13 cellular contexts compared by ENCODE assay signal in the genomic region with DNA sequence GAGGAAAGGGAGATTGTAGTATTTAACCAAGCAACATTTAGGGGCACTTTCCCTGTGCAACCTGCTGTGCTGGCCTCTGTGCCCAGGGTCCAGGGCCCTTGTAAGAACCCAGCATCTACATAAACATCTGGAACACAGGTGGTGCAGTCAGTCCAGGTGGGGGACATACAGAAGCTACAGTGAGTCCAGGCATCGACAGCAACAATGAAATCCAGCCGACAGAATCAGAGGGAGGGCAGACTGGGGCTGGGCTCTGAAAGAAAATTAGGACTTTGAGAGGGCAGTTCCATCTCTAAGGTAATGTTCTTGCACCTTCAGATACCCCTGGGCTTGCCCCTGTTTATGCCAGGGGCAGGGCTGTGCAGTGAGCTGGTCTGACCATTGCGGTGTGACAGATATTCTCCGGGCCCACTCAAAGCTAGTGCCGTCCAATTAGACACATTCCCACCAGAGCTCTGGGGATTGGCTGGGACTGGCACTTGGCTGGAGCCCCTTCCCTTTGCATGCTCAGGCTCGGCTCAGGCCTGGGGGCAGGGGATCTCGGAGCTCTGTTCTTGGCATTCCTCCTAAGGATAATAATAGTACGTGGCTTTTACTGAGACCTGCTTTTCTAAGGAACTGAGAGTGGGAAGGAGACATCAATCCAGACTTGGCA. TPM values are rescaled to one million over a fixed set of nuclear protein-coding genes. Genes with fewer than 3 reads are reported as not detected.
DNase-seq lines count a peak whose midpoint lies in the region; ATAC-seq and TF ChIP-seq lines count a peak whose summit lies in the region.
"Had no signal": no experiment of that assay in that cellular context is flagged by ENCODE, and none has a peak within 500 bp of the region (broad histone marks: within the 10 kb centered on the region; RNA-seq: fewer than 3 reads in every experiment).

No MANE protein-coding gene starts in this region.

- peak overlapping the region; percentile 23 for H2AFZ ChIP-seq in parathyroid adenoma
- H2AFZ ChIP-seq in neural progenitor cell (replicated peaks): no peak overlapping the region

- no peaks in the 10 kb centered on the region for H3K9me3 ChIP-seq in CD4-positive, CD25-positive, alpha-beta regulatory T cell (ENCODE audit: control insufficient read depth in 2 of 2, low read length in 2 of 2)
- H3K9me3 ChIP-seq in T-helper 17 cell (ENCODE audit: control insufficient read depth, low read length, poor library complexity, severe bottlenecking) (no peaks in the 10 kb centered on the region), parathyroid adenoma (ENCODE audit: control insufficient read depth, low read length) (no peaks in the 10 kb centered on the region), neural progenitor cell (ENCODE audit: low read depth) (no peaks in the 10 kb centered on the region)

- H3K4me2 ChIP-seq in parathyroid adenoma (ENCODE audit: low read length) (peak overlapping the region; percentile 54), neural progenitor cell (no peak overlapping the region)

- H3K4me1 Mint-ChIP-seq in CD4-positive, CD25-positive, alpha-beta regulatory T cell: peaks cover 26 to 78% (median 63%) of the 10 kb centered on the region in 4 donors
- H3K4me1 Mint-ChIP-seq in T-helper 17 cell: peaks cover 59% of the 10 kb centered on the region
- H3K4me1 Mint-ChIP-seq in endothelial cell (ENCODE audit: unreplicated experiment): peaks cover 64% of the 10 kb centered on the region
- peaks cover 21% of the 10 kb centered on the region for H3K4me1 Mint-ChIP-seq in neural progenitor cell

- H3K27ac ChIP-seq in CD4-positive, CD25-positive, alpha-beta regulatory T cell (ENCODE audit: insufficient read depth, low read length, poor library complexity, severe bottlenecking): peak overlapping the region; percentile 96
- H3K27ac ChIP-seq in parathyroid adenoma (peak overlapping the region; percentile 55), neural progenitor cell (no peak overlapping the region)

- TF ChIP-seq CTCF in endothelial cell (IDR thresholded peaks at IDR 0.05; ENCODE audit: unreplicated experiment) (no peak), parathyroid adenoma (IDR thresholded peaks at IDR 0.05) (no peak), neural progenitor cell (IDR thresholded peaks at IDR 0.05) (no peak)

- H3F3A ChIP-seq in neural progenitor cell (ENCODE audit: low read depth): peaks cover 21% of the 10 kb centered on the region

- H3K9ac ChIP-seq in parathyroid adenoma (no peak overlapping the region), neural progenitor cell (no peak overlapping the region)

- POLR2A ChIA-PET in HEK293T (lab: Yijun Ruan, JAX): no interaction called here

- H3K36me3 Mint-ChIP-seq in CD4-positive, CD25-positive, alpha-beta regulatory T cell: peaks cover 57% of the 10 kb centered on the region
- peaks cover 18% of the 10 kb centered on the region for H3K36me3 Mint-ChIP-seq in T-helper 17 cell (ENCODE audit: low read depth)
- peaks cover 47% of the 10 kb centered on the region for H3K36me3 Mint-ChIP-seq in endothelial cell (ENCODE audit: low read depth, unreplicated experiment)
- H3K36me3 Mint-ChIP-seq in neural progenitor cell: peaks cover 16% of the 10 kb centered on the region

- H3K4me3 Mint-ChIP-seq in CD4-positive, CD25-positive, alpha-beta regulatory T cell: peak overlapping the region; percentile 90 to 99 (median 95)
- H3K4me3 Mint-ChIP-seq in T-helper 17 cell (peak overlapping the region; percentile 87), endothelial cell (ENCODE audit: unreplicated experiment) (peak overlapping the region; percentile 67), neural progenitor cell (no peak overlapping the region)

- H4K20me1 ChIP-seq in neural progenitor cell (ENCODE audit: low read depth): no peaks in the 10 kb centered on the region

- peaks cover 65% of the 10 kb centered on the region for H3K36me3 ChIP-seq in CD4-positive, CD25-positive, alpha-beta regulatory T cell (ENCODE audit: control insufficient read depth, insufficient read depth, low read length)
- no peaks in the 10 kb centered on the region for H3K36me3 ChIP-seq in parathyroid adenoma (ENCODE audit: control insufficient read depth, insufficient read depth, low read length)
- H3K36me3 ChIP-seq in neural progenitor cell: no peaks in the 10 kb centered on the region

- no peak for ATAC-seq in CD4-positive, CD25-positive, alpha-beta regulatory T cell (ENCODE audit: low read depth in 2 of 2)
- ATAC-seq in T-helper 17 cell: no peak
- ATAC-seq: HCT116 had no signal

- CTCF ChIA-PET in HEK293T (lab: Yijun Ruan, JAX): no interaction called here

- H3K4me1 ChIP-seq in CD4-positive, CD25-positive, alpha-beta regulatory T cell (ENCODE audit: control insufficient read depth, insufficient read depth, low read length, poor library complexity, severe bottlenecking): peaks cover 91% of the 10 kb centered on the region
- H3K4me1 ChIP-seq in parathyroid adenoma (peaks cover 34% of the 10 kb centered on the region), neural progenitor cell (peaks cover 16% of the 10 kb centered on the region)

- DNase-seq in CD4-positive, CD25-positive, alpha-beta regulatory T cell: no peak
- DNase-seq in T-helper 17 cell: no peak
- no peak for DNase-seq in endothelial cell (ENCODE audit: low spot score)
- DNase-seq in HEK293T (ENCODE audit: extremely low spot score): no peak
- no peak for DNase-seq in hypothalamus (lab: John Stamatoyannopoulos, UW)
- no peak for DNase-seq in inferior parietal cortex (ENCODE audit: extremely low spot score)
- DNase-seq in neural progenitor cell (ENCODE audit: low spot score): no peak
- DNase-seq: Calu3, glutamatergic neuron, mesendoderm, NCI-H1930 had no signal

- H3K27me3 ChIP-seq in CD4-positive, CD25-positive, alpha-beta regulatory T cell (ENCODE audit: control insufficient read depth, insufficient read depth, low read length): no peaks in the 10 kb centered on the region
- H3K27me3 ChIP-seq in parathyroid adenoma (ENCODE audit: control insufficient read depth, insufficient read depth, low read length): no peaks in the 10 kb centered on the region
- H3K27me3 ChIP-seq in neural progenitor cell: peaks cover 26% of the 10 kb centered on the region

- H3K27ac Mint-ChIP-seq in CD4-positive, CD25-positive, alpha-beta regulatory T cell: peak overlapping the region; percentile 91 to 98 (median 93)
- H3K27ac Mint-ChIP-seq in T-helper 17 cell: peak overlapping the region; percentile 91
- H3K27ac Mint-ChIP-seq in endothelial cell (ENCODE audit: unreplicated experiment): no peak overlapping the region
- H3K27ac Mint-ChIP-seq in neural progenitor cell: no peak overlapping the region

- H3K9me3 Mint-ChIP-seq in CD4-positive, CD25-positive, alpha-beta regulatory T cell: no peaks in the 10 kb centered on the region
- no peaks in the 10 kb centered on the region for H3K9me3 Mint-ChIP-seq in endothelial cell (ENCODE audit: unreplicated experiment)
- H3K9me3 Mint-ChIP-seq in neural progenitor cell: no peaks in the 10 kb centered on the region

- H3K27me3 Mint-ChIP-seq in CD4-positive, CD25-positive, alpha-beta regulatory T cell: peaks cover 4% of the 10 kb centered on the region
- no peaks in the 10 kb centered on the region for H3K27me3 Mint-ChIP-seq in T-helper 17 cell
- H3K27me3 Mint-ChIP-seq in endothelial cell (ENCODE audit: unreplicated experiment): peaks cover 18% of the 10 kb centered on the region
- H3K27me3 Mint-ChIP-seq in neural progenitor cell (ENCODE audit: insufficient read depth, low read depth): peaks cover 16% of the 10 kb centered on the region

- H3K79me2 ChIP-seq in parathyroid adenoma (peaks cover 57% of the 10 kb centered on the region), neural progenitor cell (ENCODE audit: low read depth) (no peaks in the 10 kb centered on the region)

- peak overlapping the region; percentile 96 for H3K4me3 ChIP-seq in CD4-positive, CD25-positive, alpha-beta regulatory T cell (ENCODE audit: low read depth, low read length)
- no peak overlapping the region for H3K4me3 ChIP-seq in parathyroid adenoma (ENCODE audit: low read depth, low read length)
- no peak overlapping the region for H3K4me3 ChIP-seq in neural progenitor cell

TF ChIP-seq in HEK293T, 16 proteins besides CTCF, POLR2A, EP300 and RAD21:
- no peak for TF ChIP-seq LEF1 (IDR thresholded peaks at IDR 0.05; ENCODE audit: borderline replicate concordance)
- TF ChIP-seq FOXK2 (IDR thresholded peaks at IDR 0.05): no peak
- TF ChIP-seq FOXM1 (IDR thresholded peaks at IDR 0.05; ENCODE audit: borderline replicate concordance): no peak
- no peak for TF ChIP-seq ELF4 (IDR thresholded peaks at IDR 0.05)
- TF ChIP-seq BHLHE40 (IDR thresholded peaks at IDR 0.05; ENCODE audit: borderline replicate concordance): no peak
- no peak for TF ChIP-seq SP1 (IDR thresholded peaks at IDR 0.05)
- TF ChIP-seq TARDBP (IDR thresholded peaks at IDR 0.05): no peak
- no peak for TF ChIP-seq ZNF384 (IDR thresholded peaks at IDR 0.05)
- no peak for TF ChIP-seq NFRKB (IDR thresholded peaks at IDR 0.05)
- no peak for TF ChIP-seq HDGF (IDR thresholded peaks at IDR 0.05; ENCODE audit: borderline replicate concordance)
- no peak for TF ChIP-seq ARNT (IDR thresholded peaks at IDR 0.05)
- TF ChIP-seq, protein P1, sequence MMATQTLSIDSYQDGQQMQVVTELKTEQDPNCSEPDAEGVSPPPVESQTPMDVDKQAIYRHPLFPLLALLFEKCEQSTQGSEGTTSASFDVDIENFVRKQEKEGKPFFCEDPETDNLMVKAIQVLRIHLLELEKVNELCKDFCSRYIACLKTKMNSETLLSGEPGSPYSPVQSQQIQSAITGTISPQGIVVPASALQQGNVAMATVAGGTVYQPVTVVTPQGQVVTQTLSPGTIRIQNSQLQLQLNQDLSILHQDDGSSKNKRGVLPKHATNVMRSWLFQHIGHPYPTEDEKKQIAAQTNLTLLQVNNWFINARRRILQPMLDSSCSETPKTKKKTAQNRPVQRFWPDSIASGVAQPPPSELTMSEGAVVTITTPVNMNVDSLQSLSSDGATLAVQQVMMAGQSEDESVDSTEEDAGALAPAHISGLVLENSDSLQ (IDR thresholded peaks at IDR 0.05): no peak
- TF ChIP-seq CTBP1 (IDR thresholded peaks at IDR 0.05; ENCODE audit: borderline replicate concordance): no peak
- TF ChIP-seq L3MBTL2 (conservative IDR thresholded peaks at IDR 0.05): no peak
- TF ChIP-seq SUZ12 (IDR thresholded peaks at IDR 0.05): no peak
- TF ChIP-seq FOXA1 (IDR thresholded peaks at IDR 0.05): no peak

RNA-seq across cellular contexts. Expression of a gene that starts 5.4 kb away (rescaled TPM):
- total RNA-seq in CD4-positive, CD25-positive, alpha-beta regulatory T cell: 215 TPM
- polyA plus RNA-seq in CD4-positive, CD25-positive, alpha-beta regulatory T cell: 100 to 1,000 TPM; 225 to 299 (median 250) TPM
- total RNA-seq in T-helper 17 cell: 100 to 1,000 TPM; 118 to 127 TPM
- total RNA-seq in endothelial cell (ENCODE audit: unreplicated experiment): 137 TPM
- 4.2 and 11.0 TPM in 2 replicates for total RNA-seq in neural progenitor cell (ENCODE audit: low replicate concordance)

Comparison
In these comparisons a context has a peak if more than half of its experiments do, and no peak if none do; other contexts are left out.
1. H3K27ac Mint-ChIP-seq: peak in CD4-positive, CD25-positive, alpha-beta regulatory T cell (3 of 3) and T-helper 17 cell (single experiment); none in endothelial cell (single experiment) and neural progenitor cell (single experiment).